In the genomic region with DNA sequence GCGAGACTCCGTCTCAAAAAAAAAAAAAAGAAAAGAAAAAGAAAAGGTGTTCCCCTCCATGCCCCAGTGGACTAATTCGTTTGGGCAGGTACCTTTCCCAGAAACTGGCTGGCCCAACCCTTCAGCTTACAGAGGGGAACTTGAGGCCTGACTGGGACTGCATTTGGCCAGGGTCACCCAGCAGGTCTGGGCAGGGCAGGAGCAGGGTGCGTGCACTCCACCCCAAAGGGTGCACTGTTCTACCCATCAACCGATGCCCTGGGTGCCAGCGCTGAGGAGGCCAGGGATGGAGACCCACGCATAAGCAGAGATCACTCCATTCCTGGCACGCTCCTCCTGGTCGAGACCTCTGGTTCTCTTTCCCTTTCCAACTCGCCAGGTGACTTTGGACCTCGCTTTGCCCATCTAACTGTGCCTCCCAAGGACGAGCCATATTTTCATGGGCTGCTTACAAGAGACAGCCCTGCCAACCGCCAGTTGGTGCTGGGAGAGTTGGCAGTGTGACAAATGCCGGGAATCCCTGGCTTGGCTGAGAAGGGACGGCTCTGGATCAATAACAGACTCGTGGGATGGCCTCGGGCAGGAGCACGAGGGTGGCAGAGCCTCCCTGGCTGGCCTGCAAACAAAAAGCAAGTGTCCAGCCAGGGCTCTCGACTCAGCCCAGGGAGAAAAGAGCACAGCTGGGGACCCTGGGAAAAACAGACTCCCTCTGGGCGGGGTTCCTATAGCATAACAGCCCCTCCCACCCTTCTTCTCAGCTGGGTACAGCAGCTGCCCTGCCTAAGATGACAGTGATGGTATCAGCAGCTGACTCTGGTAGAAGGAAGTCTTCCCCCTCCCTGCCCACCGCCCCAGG, we compare ENCODE assay signal across 8 cellular contexts. TPM values are rescaled to one million over a fixed set of nuclear protein-coding genes. Genes with fewer than 3 reads are reported as not detected.
A peak's percentile ranks its signal among the peaks of the same experiment; 100 is the strongest.
DNase-seq lines count a peak whose midpoint lies in the region; ATAC-seq and TF ChIP-seq lines count a peak whose summit lies in the region.

No MANE protein-coding gene starts in this region.

- no peaks in the 10 kb centered on the region for H3K9me3 ChIP-seq in breast epithelium

- no peaks in the 10 kb centered on the region for H3K36me3 Mint-ChIP-seq in Calu3 (ENCODE audit: insufficient read depth, unreplicated experiment)
- no peaks in the 10 kb centered on the region for H3K36me3 Mint-ChIP-seq in nephron (ENCODE audit: low read depth)
- no peaks in the 10 kb centered on the region for H3K36me3 Mint-ChIP-seq in naive thymus-derived CD8-positive, alpha-beta T cell

- intact Hi-C loops in Calu3 (cut with micrococcal nuclease; ENCODE audit: unreplicated experiment) (no loop called here), breast epithelium (cut with DNase I; ENCODE audit: low total_unique reads) (loop anchor here (10.0 kb wide), 1 partner anchor 136 kb away; no protein-coding TSS in a partner anchor)

- H3K27ac Mint-ChIP-seq in Calu3 (ENCODE audit: unreplicated experiment) (no peak overlapping the region), nephron (peak overlapping the region; percentile 68 to 89 (median 83))
- H3K27ac Mint-ChIP-seq in naive thymus-derived CD8-positive, alpha-beta T cell, result no peak overlapping the region

- no TSS peak for BruUV-seq in Calu3 (replicated peaks; lab: Mats Ljungman, UMichigan)

- H3K27me3 ChIP-seq in breast epithelium, result no peaks in the 10 kb centered on the region

- POLR2A ChIA-PET in naive thymus-derived CD8-positive, alpha-beta T cell (lab: Charles Lee), result no interaction called here

- peak overlapping the region; percentile 83 to 84 for H3K27ac ChIP-seq in breast epithelium

- peak overlapping the region in 1 of 3 donors; percentile 23 for H3K4me3 ChIP-seq in breast epithelium

- H3K36me3 ChIP-seq in breast epithelium, result no peaks in the 10 kb centered on the region

- DNase-seq in Calu3 (peak; percentile 21), NCI-H2227 (lab: John Stamatoyannopoulos, UW; ENCODE audit: unreplicated experiment) (peak; percentile 67), breast epithelium (ENCODE audit: low spot score in 2 of 2) (peak; percentile 90 to 95)
- DNase-seq in naive thymus-derived CD8-positive, alpha-beta T cell, result no peak

- H3K9me3 Mint-ChIP-seq in Calu3 (ENCODE audit: low read depth, unreplicated experiment), result no peaks in the 10 kb centered on the region
- H3K9me3 Mint-ChIP-seq in nephron, result no peaks in the 10 kb centered on the region
- H3K9me3 Mint-ChIP-seq in naive thymus-derived CD8-positive, alpha-beta T cell, result no peaks in the 10 kb centered on the region

- H3K4me1 ChIP-seq in breast epithelium, result peaks cover 0 to 5% of the 10 kb centered on the region in 2 donors

- no peaks in the 10 kb centered on the region for H3K27me3 Mint-ChIP-seq in Calu3 (ENCODE audit: unreplicated experiment)
- H3K27me3 Mint-ChIP-seq in nephron (ENCODE audit: low read depth), result peaks cover 3% of the 10 kb centered on the region
- no peaks in the 10 kb centered on the region for H3K27me3 Mint-ChIP-seq in naive thymus-derived CD8-positive, alpha-beta T cell

- H3K4me1 Mint-ChIP-seq in Calu3 (ENCODE audit: low read depth, unreplicated experiment), result peaks cover 8% of the 10 kb centered on the region
- H3K4me1 Mint-ChIP-seq in nephron, result peaks cover 29% of the 10 kb centered on the region
- H3K4me1 Mint-ChIP-seq in naive thymus-derived CD8-positive, alpha-beta T cell, result peaks cover 3 to 9% (median 6%) of the 10 kb centered on the region in 4 donors

- TF ChIP-seq CTCF in Calu3 (IDR thresholded peaks at IDR 0.05; ENCODE audit: unreplicated experiment) (no peak), breast epithelium (IDR thresholded peaks at IDR 0.05) (no peak), nephron (IDR thresholded peaks at IDR 0.05; ENCODE audit: unreplicated experiment in 3 of 3) (no peak)

- ATAC-seq in GM21360 (IDR thresholded peaks at IDR 0.05; ENCODE audit: unreplicated experiment), result no peak
- no peak for ATAC-seq in naive thymus-derived CD8-positive, alpha-beta T cell
- no peak for ATAC-seq in HG02884 (IDR thresholded peaks at IDR 0.05; ENCODE audit: unreplicated experiment)
- no peak for ATAC-seq in GM19035 (IDR thresholded peaks at IDR 0.05; ENCODE audit: unreplicated experiment)

- CTCF ChIA-PET in Calu3 (lab: Charles Lee), result interaction anchor here (0.7 to 1.3 kb wide), 2 partner anchors 18 to 132 kb away, joined by 3 read pairs; no protein-coding TSS in a partner anchor

- TF ChIP-seq POLR2A in breast epithelium (IDR thresholded peaks at IDR 0.05), result no peak

- H3K4me3 Mint-ChIP-seq in Calu3 (ENCODE audit: low read depth, unreplicated experiment), result no peak overlapping the region
- H3K4me3 Mint-ChIP-seq in nephron, result no peak overlapping the region
- no peak overlapping the region for H3K4me3 Mint-ChIP-seq in naive thymus-derived CD8-positive, alpha-beta T cell

RNA-seq across cellular contexts. Expression of a gene that starts 7.9 kb away (rescaled TPM):
- total RNA-seq in Calu3 (2022) (72.7 and 135 TPM in 2 replicates), breast epithelium (100 to 1,000 TPM; 210 to 264 (median 211) TPM)
- total RNA-seq in naive thymus-derived CD8-positive, alpha-beta T cell, result 10 to 100 TPM; 48.5 to 49.4 TPM
- 100 to 1,000 TPM in 2 of 3 donors, 10 to 100 TPM in 1; 96.4 to 128 (median 125) TPM for polyA plus RNA-seq in naive thymus-derived CD8-positive, alpha-beta T cell

RNA-seq across cellular contexts. Expression of a gene that starts 48.5 kb away (rescaled TPM):
- total RNA-seq in Calu3 (2022), result 113 and 122 TPM in 2 replicates
- 100 to 1,000 TPM in 1 of 3 donors, 10 to 100 TPM in 2; 58.7 to 128 (median 63.7) TPM for total RNA-seq in breast epithelium
- 10 to 100 TPM; 36.5 to 38.2 TPM for total RNA-seq in naive thymus-derived CD8-positive, alpha-beta T cell
- polyA plus RNA-seq in naive thymus-derived CD8-positive, alpha-beta T cell, result 1 to 10 TPM; 1.4 to 1.9 (median 1.7) TPM

Comparison
In these comparisons a context has a peak if more than half of its experiments do, and no peak if none do; other contexts are left out.
1. DNase-seq: peak in Calu3 (single experiment), NCI-H2227 (single experiment) and breast epithelium (2 of 2); none in naive thymus-derived CD8-positive, alpha-beta T cell (0 of 10).
2. H3K27ac Mint-ChIP-seq: peak in nephron (3 of 3); none in Calu3 (single experiment) and naive thymus-derived CD8-positive, alpha-beta T cell (0 of 10).